ENCODE assay signal across 9 cellular contexts in genomic region chr2:96923810-96924774, GRCh38. TPM values are rescaled to one million over a fixed set of nuclear protein-coding genes. Genes with fewer than 3 reads are reported as not detected.
DNase-seq lines count a peak whose midpoint lies in the region; ATAC-seq and TF ChIP-seq lines count a peak whose summit lies in the region.
"Had no signal": no experiment of that assay in that cellular context is flagged by ENCODE, and none has a peak within 500 bp of the region (broad histone marks: within the 10 kb centered on the region; RNA-seq: fewer than 3 reads in every experiment).

No MANE protein-coding gene starts in this region.

- H3K27me3 ChIP-seq in GM23338 (ENCODE audit: insufficient read depth) (peaks cover 4% of the 10 kb centered on the region; the same call in 1 of the 2 replicates), gastrocnemius medialis (no peaks in the 10 kb centered on the region)

- H3K27ac Mint-ChIP-seq in GM23338 (no peak overlapping the region), osteocyte (ENCODE audit: unreplicated experiment) (no peak overlapping the region)
- H3K27ac Mint-ChIP-seq in activated CD8-positive, alpha-beta memory T cell treated with anti-CD3 and anti-CD28 coated beads, Interleukin-2, amount 10 ng/mL, durations not matched to agents 7 days and 5 days = peak overlapping the region; percentile 41
- H3K27ac Mint-ChIP-seq: nephron progenitor cell had no signal

- H3K4me1 Mint-ChIP-seq in GM23338 = peaks cover 47% of the 10 kb centered on the region
- peaks cover 28% of the 10 kb centered on the region for H3K4me1 Mint-ChIP-seq in activated CD8-positive, alpha-beta memory T cell treated with anti-CD3 and anti-CD28 coated beads, Interleukin-2, amount 10 ng/mL, durations not matched to agents 7 days and 5 days
- H3K4me1 Mint-ChIP-seq in osteocyte (ENCODE audit: unreplicated experiment) = no peaks in the 10 kb centered on the region

- CTCF ChIA-PET in activated CD8-positive, alpha-beta memory T cell treated with anti-CD3 and anti-CD28 coated beads, Interleukin-2, amount 10 ng/mL, durations not matched to agents 7 days and 5 days (lab: Charles Lee) = interaction anchor here (0.8 to 1.6 kb wide), 4 partner anchors 7 to 66 kb away, joined by 3 to 8 read pairs (median 3); partner anchors contain the start of gene ANKRD39

- H3K9me2 ChIP-seq in GM23338 (ENCODE audit: insufficient read depth) = peaks cover 9% of the 10 kb centered on the region

- no peaks in the 10 kb centered on the region for H3F3A ChIP-seq in GM23338 (replicated peaks; ENCODE audit: low read depth)

- no peaks in the 10 kb centered on the region for H3K36me3 Mint-ChIP-seq in GM23338 (ENCODE audit: low read depth)
- H3K36me3 Mint-ChIP-seq in activated CD8-positive, alpha-beta memory T cell treated with anti-CD3 and anti-CD28 coated beads, Interleukin-2, amount 10 ng/mL, durations not matched to agents 7 days and 5 days = no peaks in the 10 kb centered on the region
- H3K36me3 Mint-ChIP-seq in osteocyte (ENCODE audit: unreplicated experiment) = no peaks in the 10 kb centered on the region

- H3K27me3 Mint-ChIP-seq in GM23338 (ENCODE audit: insufficient read depth, low read depth, poor library complexity) = peaks cover 25% of the 10 kb centered on the region
- H3K27me3 Mint-ChIP-seq in activated CD8-positive, alpha-beta memory T cell treated with anti-CD3 and anti-CD28 coated beads, Interleukin-2, amount 10 ng/mL, durations not matched to agents 7 days and 5 days = peaks cover 7% of the 10 kb centered on the region
- peaks cover 63% of the 10 kb centered on the region for H3K27me3 Mint-ChIP-seq in osteocyte (ENCODE audit: unreplicated experiment)

- peak overlapping the region; percentile 38; the same call in 1 of the 2 replicates for H2AFZ ChIP-seq in GM23338

- H3K9me3 ChIP-seq in gastrocnemius medialis = no peaks in the 10 kb centered on the region

- H3K4me3 ChIP-seq in GM23338 (no peak overlapping the region), coronary artery (no peak overlapping the region), gastrocnemius medialis (no peak overlapping the region)

- intact Hi-C loops in gastrocnemius medialis (cut with DNase I; ENCODE audit: low total_unique reads) = no loop called here

- TF ChIP-seq CTCF in GM23338 (conservative IDR thresholded peaks at IDR 0.05; ENCODE audit: low read depth in 2 of 2) (no peak), coronary artery (IDR thresholded peaks at IDR 0.05) (no peak), gastrocnemius medialis (IDR thresholded peaks at IDR 0.05 in 4 of 5, conservative IDR thresholded peaks at IDR 0.05 in 1 of 5) (no peak), osteocyte (IDR thresholded peaks at IDR 0.05) (no peak)

- no peak for DNase-seq in GM23338 (ENCODE audit: low spot score)
- DNase-seq in activated CD8-positive, alpha-beta memory T cell treated with anti-CD3 and anti-CD28 coated beads, Interleukin-2, amount 10 ng/mL, durations not matched to agents 7 days and 5 days = peak; percentile 45
- peak; percentile 78 for DNase-seq in globus pallidus (ENCODE audit: low spot score)
- DNase-seq in stimulated activated CD8-positive, alpha-beta memory T cell treated with anti-CD3 and anti-CD28 coated beads, Interleukin-12 subunit alpha, Interleukin-12 subunit beta, amount 100 ng/mL, for 1 hour (ENCODE audit: low read depth) = peak; percentile 19
- DNase-seq in coronary artery (ENCODE audit: low spot score) = no peak
- no peak for DNase-seq in gastrocnemius medialis
- no peak for DNase-seq in osteocyte (ENCODE audit: extremely low spot score, unreplicated experiment)
- DNase-seq: nephron progenitor cell had no signal

- no peaks in the 10 kb centered on the region for H4K20me1 ChIP-seq in GM23338 (replicated peaks; ENCODE audit: insufficient read depth)

- in situ Hi-C loops in gastrocnemius medialis (cut with MboI; ENCODE audit: low sequenced_read_pairs in 4 of 4) = no loop called here

- ATAC-seq in GM23338 = no peak
- ATAC-seq in activated CD8-positive, alpha-beta memory T cell treated with anti-CD3 and anti-CD28 coated beads, Interleukin-2, amount 10 ng/mL, durations not matched to agents 7 days and 5 days = peak; percentile 66
- ATAC-seq in gastrocnemius medialis = no peak
- no peak for ATAC-seq in SK-N-SH treated with all-trans-retinoic acid at 6 μM for 48 hours

- TF ChIP-seq POLR2A in gastrocnemius medialis (IDR thresholded peaks at IDR 0.05) = no peak

- H3K27ac ChIP-seq in GM23338 (ENCODE audit: low read depth) (no peak overlapping the region), coronary artery (no peak overlapping the region), gastrocnemius medialis (no peak overlapping the region)

- no peaks in the 10 kb centered on the region for H3K79me2 ChIP-seq in GM23338 (replicated peaks; ENCODE audit: insufficient read depth)

- H3K36me3 ChIP-seq in GM23338 (ENCODE audit: insufficient read depth) = no peaks in the 10 kb centered on the region
- H3K36me3 ChIP-seq in gastrocnemius medialis = no peaks in the 10 kb centered on the region

- H3K4me1 ChIP-seq in GM23338 (ENCODE audit: insufficient read depth) (peaks cover 30% of the 10 kb centered on the region), gastrocnemius medialis (peaks cover 12 to 14% of the 10 kb centered on the region in 2 donors)

- H3K4me3 Mint-ChIP-seq in GM23338 = no peak overlapping the region
- H3K4me3 Mint-ChIP-seq in activated CD8-positive, alpha-beta memory T cell treated with anti-CD3 and anti-CD28 coated beads, Interleukin-2, amount 10 ng/mL, durations not matched to agents 7 days and 5 days = peak overlapping the region; percentile 56
- H3K4me3 Mint-ChIP-seq in osteocyte (ENCODE audit: unreplicated experiment) = no peak overlapping the region
- H3K4me3 Mint-ChIP-seq: nephron progenitor cell had no signal

- H3K9me3 Mint-ChIP-seq in GM23338 (peaks cover 5% of the 10 kb centered on the region; the same call in 2 of the 3 replicates), osteocyte (ENCODE audit: unreplicated experiment) (no peaks in the 10 kb centered on the region)
- H3K9me3 Mint-ChIP-seq in activated CD8-positive, alpha-beta memory T cell treated with anti-CD3 and anti-CD28 coated beads, Interleukin-2, amount 10 ng/mL, durations not matched to agents 7 days and 5 days (ENCODE audit: low read depth) = no peaks in the 10 kb centered on the region
- H3K9me3 Mint-ChIP-seq: nephron progenitor cell had no signal

- no peak overlapping the region for H3K4me2 ChIP-seq in GM23338

TF ChIP-seq in GM23338, 12 proteins besides CTCF, POLR2A, EP300 and RAD21:
- TF ChIP-seq EZH2phosphoT487 (IDR thresholded peaks at IDR 0.05; ENCODE audit: unreplicated experiment) = no peak
- TF ChIP-seq POLR2AphosphoS5 (IDR thresholded peaks at IDR 0.05; ENCODE audit: low read depth) = no peak

TF ChIP-seq in SK-N-SH treated with all-trans-retinoic acid at 6 μM for 48 hours, 23 proteins besides CTCF, POLR2A, EP300 and RAD21:
- no peak for TF ChIP-seq OSR1 (CRISPR knock-in tag; IDR thresholded peaks at IDR 0.05)
- no peak for TF ChIP-seq CSRNP3 (CRISPR knock-in tag; IDR thresholded peaks at IDR 0.05)
- no peak for TF ChIP-seq CSDC2 (CRISPR knock-in tag; IDR thresholded peaks at IDR 0.05)
- TF ChIP-seq ESRRG (CRISPR knock-in tag; IDR thresholded peaks at IDR 0.05) = no peak
- TF ChIP-seq ZFP3 (CRISPR knock-in tag; IDR thresholded peaks at IDR 0.05) = no peak

RNA-seq across cellular contexts. Expression of gene SEMA4C, which starts 54.2 kb away (rescaled TPM):
- 69.7 and 80.7 TPM in 2 replicates for total RNA-seq in GM23338 (2014; rRNA removed; shearing (Covaris generic))
- polyA plus RNA-seq in GM23338 (2016; fragmentation: Nextera tagmentation; extraction: Ambion mirVana) = 15.4 and 16.8 TPM in 2 replicates
- 10 to 100 TPM in 1 of 2 experiments, 1 to 10 TPM in 1; 9.7 to 11.6 TPM for total RNA-seq in activated CD8-positive, alpha-beta memory T cell treated with anti-CD3 and anti-CD28 coated beads, Interleukin-2, amount 10 ng/mL, durations not matched to agents 7 days and 5 days
- total RNA-seq in gastrocnemius medialis (1 to 10 TPM; 3.2 to 8.6 (median 6.5) TPM), osteocyte (33.8 and 39.1 TPM in 2 replicates)

Comparison
In these comparisons a context has a peak if more than half of its experiments do, and no peak if none do; other contexts are left out.
1. DNase-seq: peak in activated CD8-positive, alpha-beta memory T cell treated with anti-CD3 and anti-CD28 coated beads, Interleukin-2, amount 10 ng/mL, durations not matched to agents 7 days and 5 days (single experiment), globus pallidus (single experiment) and stimulated activated CD8-positive, alpha-beta memory T cell treated with anti-CD3 and anti-CD28 coated beads, Interleukin-12 subunit alpha, Interleukin-12 subunit beta, amount 100 ng/mL, for 1 hour (single experiment); none in GM23338 (single experiment), coronary artery (single experiment), gastrocnemius medialis (0 of 2) and osteocyte (single experiment).